Comparison of ENCODE assay signal across 15 cellular contexts in the genomic region with DNA sequence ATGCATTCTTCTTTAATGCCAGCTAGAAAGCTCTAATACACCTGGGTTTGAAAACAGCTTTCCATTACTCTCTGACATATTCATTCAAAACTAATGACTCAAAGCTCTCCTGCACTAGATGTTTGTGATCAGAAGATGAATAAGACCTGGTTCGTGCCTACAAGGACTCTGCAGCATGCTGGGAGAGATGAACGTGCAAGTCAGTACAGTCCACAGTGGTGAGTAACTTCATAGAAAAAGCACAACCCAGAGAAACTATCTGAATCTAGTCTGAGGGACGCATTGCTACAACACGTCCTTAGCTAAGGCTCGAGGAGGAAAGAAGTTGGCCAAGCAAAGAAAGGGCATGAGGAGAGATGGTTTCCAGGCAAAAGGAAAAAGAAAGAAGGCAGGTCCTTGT.
DNase-seq lines count a peak whose midpoint lies in the region; ATAC-seq, FAIRE-seq and TF ChIP-seq lines count a peak whose summit lies in the region.
"Had no signal": no experiment of that assay in that cellular context is flagged by ENCODE, and none has a peak within 500 bp of the region (broad histone marks: within the 10 kb centered on the region; RNA-seq: fewer than 3 reads in every experiment).

No MANE protein-coding gene starts in this region.

- TF ChIP-seq EP300 in A549 (IDR thresholded peaks at IDR 0.05): no peak

- peaks cover 74% of the 10 kb centered on the region for H3K4me1 Mint-ChIP-seq in HFFc6 (ENCODE audit: low read depth)
- H3K4me1 Mint-ChIP-seq: activated CD8-positive, alpha-beta memory T cell treated with anti-CD3 and anti-CD28 coated beads, Interleukin-2, amount 10 ng/mL, durations not matched to agents 7 days and 5 days; memory B cell had no signal

- peaks cover 2% of the 10 kb centered on the region; the same call in 1 of the 2 replicates for H3K27me3 Mint-ChIP-seq in HFFc6 (ENCODE audit: insufficient read depth)
- H3K27me3 Mint-ChIP-seq: activated CD8-positive, alpha-beta memory T cell treated with anti-CD3 and anti-CD28 coated beads, Interleukin-2, amount 10 ng/mL, durations not matched to agents 7 days and 5 days; memory B cell had no signal

- no peak for TF ChIP-seq POLR2A in A549 (IDR thresholded peaks at IDR 0.05; ENCODE audit: low read length)

- H3K4me2 ChIP-seq in A549: peak overlapping the region; percentile 24; the same call in 2 of the 3 replicates

- no peaks in the 10 kb centered on the region for H3K9me3 Mint-ChIP-seq in HFFc6
- H3K9me3 Mint-ChIP-seq: activated naive CD4-positive, alpha-beta T cell treated with anti-CD3 and anti-CD28 coated beads, Interleukin-2, amount 50 U/mL, for 72 hours; memory B cell had no signal

- POLR2A ChIA-PET in A549 (lab: Yijun Ruan, JAX): interaction anchor here (1.2 kb wide), 1 partner anchor 17 kb away, joined by 6 read pairs; no protein-coding TSS in a partner anchor

- peak in 1 of 2 experiments; percentile 42 for DNase-seq in A549 (ENCODE audit: low read depth in 1 of 2, low spot score in 1 of 2)
- DNase-seq in HFFc6: peak; percentile 97
- peak; percentile 77 for DNase-seq in amniotic stem cell (lab: John Stamatoyannopoulos, UW)
- DNase-seq in glomerular visceral epithelial cell (ENCODE audit: extremely low spot score): peak; percentile 29
- no peak for DNase-seq in NCI-H2171 treated with DMSO at 0.1 percent for 48 hours (lab: John Stamatoyannopoulos, UW)
- DNase-seq in activated naive CD4-positive, alpha-beta T cell (lab: John Stamatoyannopoulos, UW): no peak
- no peak for DNase-seq in NCI-H82 treated with DMSO at 0.1 percent for 48 hours (lab: John Stamatoyannopoulos, UW; ENCODE audit: unreplicated experiment)
- no peak for DNase-seq in OCI-M1 (lab: John Stamatoyannopoulos, UW)
- DNase-seq: ACHN; activated CD8-positive, alpha-beta memory T cell treated with anti-CD3 and anti-CD28 coated beads, Interleukin-2, amount 10 ng/mL, durations not matched to agents 7 days and 5 days; small intestine had no signal

- H3K27ac Mint-ChIP-seq in HFFc6: peak overlapping the region; percentile 91
- H3K27ac Mint-ChIP-seq: activated CD8-positive, alpha-beta memory T cell treated with anti-CD3 and anti-CD28 coated beads, Interleukin-2, amount 10 ng/mL, durations not matched to agents 7 days and 5 days; memory B cell had no signal

- peaks cover 4% of the 10 kb centered on the region; the same call in 1 of the 2 replicates for H3K36me3 Mint-ChIP-seq in HFFc6 (ENCODE audit: low read depth)
- H3K36me3 Mint-ChIP-seq: activated CD8-positive, alpha-beta memory T cell treated with anti-CD3 and anti-CD28 coated beads, Interleukin-2, amount 10 ng/mL, durations not matched to agents 7 days and 5 days; activated naive CD4-positive, alpha-beta T cell treated with anti-CD3 and anti-CD28 coated beads, Interleukin-2, amount 50 U/mL, for 72 hours; memory B cell had no signal

- no peak for TF ChIP-seq RAD21 in A549 (conservative IDR thresholded peaks at IDR 0.05 in 1 of 2, IDR thresholded peaks at IDR 0.05 in 1 of 2)

- ATAC-seq in A549: peak; percentile 76 to 86
- ATAC-seq: activated CD8-positive, alpha-beta memory T cell treated with anti-CD3 and anti-CD28 coated beads, Interleukin-2, amount 10 ng/mL, durations not matched to agents 7 days and 5 days had no signal

- no peaks in the 10 kb centered on the region for H3K9me3 ChIP-seq in A549

- peak overlapping the region in 1 of 2 experiments; percentile 5; a peak in 1 of 6 replicates for H3K27ac ChIP-seq in A549
- H3K27ac ChIP-seq: SK-N-MC had no signal

- FAIRE-seq in A549 (lab: Jason Lieb, UNC): no peak
- FAIRE-seq: endothelial cell of umbilical vein, small intestine had no signal

- H3K4me3 ChIP-seq in A549: no peak overlapping the region
- H3K4me3 ChIP-seq: SK-N-MC had no signal

- 37% methylated on average over 5 of the region's 5 CpGs for WGBS in A549 (ENCODE audit: missing lambda C conversion rate)

- H3K4me3 Mint-ChIP-seq in HFFc6: peak overlapping the region; percentile 41
- H3K4me3 Mint-ChIP-seq: activated CD8-positive, alpha-beta memory T cell treated with anti-CD3 and anti-CD28 coated beads, Interleukin-2, amount 10 ng/mL, durations not matched to agents 7 days and 5 days; memory B cell had no signal

- peaks cover 9% of the 10 kb centered on the region; the same call in 1 of the 3 replicates for H3K4me1 ChIP-seq in A549

- TF ChIP-seq CTCF in A549 (IDR thresholded peaks at IDR 0.05) (no peak), HFFc6 (IDR thresholded peaks at IDR 0.05) (no peak)

- CTCF ChIA-PET in A549 (lab: Yijun Ruan, JAX): interaction anchor here (0.6 to 1.1 kb wide), 3 partner anchors 9 to 191 kb away, joined by 3 to 4 read pairs (median 3); no protein-coding TSS in a partner anchor

TF ChIP-seq in A549, 52 proteins besides CTCF, POLR2A, EP300 and RAD21:
- TF ChIP-seq HOXA7 (CRISPR knock-in tag; IDR thresholded peaks at IDR 0.05) (no peak), MAFK (IDR thresholded peaks at IDR 0.05; ENCODE audit: partially characterized antibody) (no peak), RFX5 (IDR thresholded peaks at IDR 0.05) (no peak), EHMT2 (IDR thresholded peaks at IDR 0.05; ENCODE audit: low read depth) (no peak), HEYL (CRISPR knock-in tag; IDR thresholded peaks at IDR 0.05) (no peak), ZSCAN20 (CRISPR knock-in tag; IDR thresholded peaks at IDR 0.05) (no peak), CHD4 (IDR thresholded peaks at IDR 0.05; ENCODE audit: borderline replicate concordance) (no peak), SMC3 (IDR thresholded peaks at IDR 0.05) (no peak), NPAS2 (CRISPR knock-in tag; IDR thresholded peaks at IDR 0.05; ENCODE audit: borderline replicate concordance) (no peak), ESRRA (IDR thresholded peaks at IDR 0.05; ENCODE audit: borderline replicate concordance, low read length) (no peak)
- TF ChIP-seq, protein P1, sequence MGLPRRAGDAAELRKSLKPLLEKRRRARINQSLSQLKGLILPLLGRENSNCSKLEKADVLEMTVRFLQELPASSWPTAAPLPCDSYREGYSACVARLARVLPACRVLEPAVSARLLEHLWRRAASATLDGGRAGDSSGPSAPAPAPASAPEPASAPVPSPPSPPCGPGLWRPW (IDR thresholded peaks at IDR 0.05): no peak
TF ChIP-seq in A549: peak in this region for 0.

Comparison
In these comparisons a context has a peak if more than half of its experiments do, and no peak if none do; other contexts are left out.
1. DNase-seq: peak in HFFc6 (single experiment), amniotic stem cell (single experiment) and glomerular visceral epithelial cell (single experiment); none in NCI-H2171 treated with DMSO at 0.1 percent for 48 hours (single experiment), activated naive CD4-positive, alpha-beta T cell (0 of 4), NCI-H82 treated with DMSO at 0.1 percent for 48 hours (single experiment) and OCI-M1 (single experiment).